In the genomic region with DNA sequence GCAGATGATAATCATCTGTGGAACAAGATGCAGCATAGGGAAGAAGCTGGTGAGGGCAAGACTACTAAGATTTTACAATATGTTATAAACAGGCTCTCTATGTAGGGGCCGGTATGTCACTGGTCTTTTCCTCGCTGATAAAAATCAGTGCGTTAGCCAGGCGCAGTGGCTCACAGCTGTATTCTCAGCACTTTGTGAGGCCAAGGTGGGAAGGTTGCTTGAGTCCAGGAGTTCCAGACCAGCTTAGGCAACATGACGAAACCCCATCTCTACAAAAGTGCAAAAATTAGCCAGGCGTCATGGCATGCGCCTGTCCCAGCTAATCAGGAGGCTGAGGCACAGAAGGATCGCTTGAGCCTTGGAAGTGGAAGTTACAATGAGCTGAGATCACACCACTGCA, we compare ENCODE assay signal across 24 cellular contexts.
"Had no signal": no experiment of that assay in that cellular context is flagged by ENCODE, and none has a peak within 500 bp of the region (broad histone marks: within the 10 kb centered on the region; RNA-seq: fewer than 3 reads in every experiment).

No MANE protein-coding gene starts in this region.

- H3K27ac Mint-ChIP-seq: IgD-negative memory B cell had no signal

- H3K4me3 ChIP-seq: K562, SJSA1 had no signal

- H3K27ac ChIP-seq: HL-60, KMS-11, SJSA1 had no signal

- H3K36me3 ChIP-seq: SJSA1 had no signal

- H3K4me1 Mint-ChIP-seq: IgD-negative memory B cell had no signal

- H3K4me3 Mint-ChIP-seq: IgD-negative memory B cell had no signal

- H3K9ac ChIP-seq: KMS-11 had no signal

- H3K4me1 ChIP-seq: SJSA1 had no signal

- H3K36me3 Mint-ChIP-seq: IgD-negative memory B cell had no signal

- H3K27me3 Mint-ChIP-seq: IgD-negative memory B cell had no signal

- H3K9me3 ChIP-seq: SJSA1 had no signal

- H3K4me2 ChIP-seq: KMS-11 had no signal

- H3K27me3 ChIP-seq: SJSA1 had no signal

- DNase-seq: Kasumi-1, MM.1S, NCI-H1092 treated with DMSO at 0.1 percent for 48 hours, NCI-H1436, NCI-H187, NCI-H2029, NCI-H2081 treated with DMSO at 0.1 percent for 48 hours, NCI-H2171, NCI-H226, NCI-H446, NCI-H510A, NCI-H524 treated with DMSO at 0.1 percent for 48 hours, NCI-H69, NCI-H774, Right ventricle myocardium superior, RPMI8226, SIG-M5 had no signal

- ATAC-seq: K562 had no signal

- FAIRE-seq: HTR-8/SVneo, K562, RCC 7860 had no signal
